1 cellular context compared by ENCODE assay signal in the genomic region with DNA sequence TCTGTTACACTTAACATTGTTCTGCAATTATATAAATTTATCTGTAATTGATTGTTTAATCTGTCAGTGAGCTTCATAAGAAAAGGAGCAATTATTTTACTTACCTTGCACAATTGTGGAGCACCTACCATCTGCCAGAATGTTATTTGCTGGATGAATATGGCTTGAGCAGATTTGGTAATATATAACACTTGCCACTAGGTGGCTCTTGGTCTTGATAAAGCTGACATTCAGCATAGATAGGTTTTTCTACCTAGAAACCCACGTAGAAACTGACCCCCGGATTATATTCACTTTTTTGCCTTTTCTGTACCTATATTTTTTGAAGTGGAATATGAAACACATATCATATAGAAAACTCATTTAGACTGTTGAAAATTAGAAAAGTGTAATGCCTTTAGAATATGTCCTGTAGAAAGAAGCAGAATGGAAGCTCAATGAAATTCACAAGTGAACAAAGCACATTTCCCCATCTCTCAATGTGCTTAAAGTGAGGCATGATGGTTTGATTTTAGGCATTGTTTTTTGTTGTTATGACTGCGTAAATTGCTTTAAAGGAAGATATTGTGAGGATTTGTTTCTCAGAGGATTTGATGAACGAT.
A peak's percentile ranks its signal among the peaks of the same experiment; 100 is the strongest.
TF ChIP-seq lines count a peak whose summit lies in the region.

No MANE protein-coding gene starts in this region.

TF ChIP-seq in K562, 482 proteins besides CTCF, POLR2A, EP300 and RAD21 (continued from another document):
- TF ChIP-seq NFATC3 (IDR thresholded peaks at IDR 0.05) = no peak
- no peak for TF ChIP-seq BRCA1 (IDR thresholded peaks at IDR 0.05)
- TF ChIP-seq BRCA1 (CRISPR knock-in tag; IDR thresholded peaks at IDR 0.05) = no peak
- TF ChIP-seq, protein P1, sequence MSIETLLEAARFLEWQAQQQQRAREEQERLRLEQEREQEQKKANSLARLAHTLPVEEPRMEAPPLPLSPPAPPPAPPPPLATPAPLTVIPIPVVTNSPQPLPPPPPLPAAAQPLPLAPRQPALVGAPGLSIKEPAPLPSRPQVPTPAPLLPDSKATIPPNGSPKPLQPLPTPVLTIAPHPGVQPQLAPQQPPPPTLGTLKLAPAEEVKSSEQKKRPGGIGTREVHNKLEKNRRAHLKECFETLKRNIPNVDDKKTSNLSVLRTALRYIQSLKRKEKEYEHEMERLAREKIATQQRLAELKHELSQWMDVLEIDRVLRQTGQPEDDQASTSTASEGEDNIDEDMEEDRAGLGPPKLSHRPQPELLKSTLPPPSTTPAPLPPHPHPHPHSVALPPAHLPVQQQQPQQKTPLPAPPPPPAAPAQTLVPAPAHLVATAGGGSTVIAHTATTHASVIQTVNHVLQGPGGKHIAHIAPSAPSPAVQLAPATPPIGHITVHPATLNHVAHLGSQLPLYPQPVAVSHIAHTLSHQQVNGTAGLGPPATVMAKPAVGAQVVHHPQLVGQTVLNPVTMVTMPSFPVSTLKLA (conservative IDR thresholded peaks at IDR 0.05) = no peak
- no peak for TF ChIP-seq CBFB (CRISPR knock-in tag; IDR thresholded peaks at IDR 0.05)
- TF ChIP-seq, protein P2, sequence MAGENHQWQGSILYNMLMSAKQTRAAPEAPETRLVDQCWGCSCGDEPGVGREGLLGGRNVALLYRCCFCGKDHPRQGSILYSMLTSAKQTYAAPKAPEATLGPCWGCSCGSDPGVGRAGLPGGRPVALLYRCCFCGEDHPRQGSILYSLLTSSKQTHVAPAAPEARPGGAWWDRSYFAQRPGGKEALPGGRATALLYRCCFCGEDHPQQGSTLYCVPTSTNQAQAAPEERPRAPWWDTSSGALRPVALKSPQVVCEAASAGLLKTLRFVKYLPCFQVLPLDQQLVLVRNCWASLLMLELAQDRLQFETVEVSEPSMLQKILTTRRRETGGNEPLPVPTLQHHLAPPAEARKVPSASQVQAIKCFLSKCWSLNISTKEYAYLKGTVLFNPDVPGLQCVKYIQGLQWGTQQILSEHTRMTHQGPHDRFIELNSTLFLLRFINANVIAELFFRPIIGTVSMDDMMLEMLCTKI (IDR thresholded peaks at IDR 0.05; ENCODE audit: partially characterized antibody) = no peak
- TF ChIP-seq ZNF507 (tag; conservative IDR thresholded peaks at IDR 0.05) = no peak
- TF ChIP-seq, protein P3, sequence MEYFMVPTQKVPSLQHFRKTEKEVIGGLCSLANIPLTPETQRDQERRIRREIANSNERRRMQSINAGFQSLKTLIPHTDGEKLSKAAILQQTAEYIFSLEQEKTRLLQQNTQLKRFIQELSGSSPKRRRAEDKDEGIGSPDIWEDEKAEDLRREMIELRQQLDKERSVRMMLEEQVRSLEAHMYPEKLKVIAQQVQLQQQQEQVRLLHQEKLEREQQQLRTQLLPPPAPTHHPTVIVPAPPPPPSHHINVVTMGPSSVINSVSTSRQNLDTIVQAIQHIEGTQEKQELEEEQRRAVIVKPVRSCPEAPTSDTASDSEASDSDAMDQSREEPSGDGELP (CRISPR knock-in tag; IDR thresholded peaks at IDR 0.05; ENCODE audit: borderline replicate concordance) = no peak
- TF ChIP-seq, protein P4, sequence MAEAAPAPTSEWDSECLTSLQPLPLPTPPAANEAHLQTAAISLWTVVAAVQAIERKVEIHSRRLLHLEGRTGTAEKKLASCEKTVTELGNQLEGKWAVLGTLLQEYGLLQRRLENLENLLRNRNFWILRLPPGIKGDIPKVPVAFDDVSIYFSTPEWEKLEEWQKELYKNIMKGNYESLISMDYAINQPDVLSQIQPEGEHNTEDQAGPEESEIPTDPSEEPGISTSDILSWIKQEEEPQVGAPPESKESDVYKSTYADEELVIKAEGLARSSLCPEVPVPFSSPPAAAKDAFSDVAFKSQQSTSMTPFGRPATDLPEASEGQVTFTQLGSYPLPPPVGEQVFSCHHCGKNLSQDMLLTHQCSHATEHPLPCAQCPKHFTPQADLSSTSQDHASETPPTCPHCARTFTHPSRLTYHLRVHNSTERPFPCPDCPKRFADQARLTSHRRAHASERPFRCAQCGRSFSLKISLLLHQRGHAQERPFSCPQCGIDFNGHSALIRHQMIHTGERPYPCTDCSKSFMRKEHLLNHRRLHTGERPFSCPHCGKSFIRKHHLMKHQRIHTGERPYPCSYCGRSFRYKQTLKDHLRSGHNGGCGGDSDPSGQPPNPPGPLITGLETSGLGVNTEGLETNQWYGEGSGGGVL (CRISPR knock-in tag; IDR thresholded peaks at IDR 0.05) = no peak
- TF ChIP-seq, protein P5, sequence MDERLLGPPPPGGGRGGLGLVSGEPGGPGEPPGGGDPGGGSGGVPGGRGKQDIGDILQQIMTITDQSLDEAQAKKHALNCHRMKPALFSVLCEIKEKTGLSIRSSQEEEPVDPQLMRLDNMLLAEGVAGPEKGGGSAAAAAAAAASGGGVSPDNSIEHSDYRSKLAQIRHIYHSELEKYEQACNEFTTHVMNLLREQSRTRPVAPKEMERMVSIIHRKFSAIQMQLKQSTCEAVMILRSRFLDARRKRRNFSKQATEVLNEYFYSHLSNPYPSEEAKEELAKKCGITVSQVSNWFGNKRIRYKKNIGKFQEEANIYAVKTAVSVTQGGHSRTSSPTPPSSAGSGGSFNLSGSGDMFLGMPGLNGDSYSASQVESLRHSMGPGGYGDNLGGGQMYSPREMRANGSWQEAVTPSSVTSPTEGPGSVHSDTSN (CRISPR knock-in tag; IDR thresholded peaks at IDR 0.05; ENCODE audit: low read depth) = no peak
- TF ChIP-seq, protein P5 (tag; conservative IDR thresholded peaks at IDR 0.05; ENCODE audit: low read depth) = no peak
- no peak for TF ChIP-seq MTA3 (IDR thresholded peaks at IDR 0.05; ENCODE audit: borderline replicate concordance)
- TF ChIP-seq TCF7L2 (IDR thresholded peaks at IDR 0.05; ENCODE audit: low read depth, low read length) = no peak
- TF ChIP-seq XRCC4 (IDR thresholded peaks at IDR 0.05; ENCODE audit: extremely low read depth, insufficient read depth, insufficient read length) = no peak
- TF ChIP-seq, protein P6, sequence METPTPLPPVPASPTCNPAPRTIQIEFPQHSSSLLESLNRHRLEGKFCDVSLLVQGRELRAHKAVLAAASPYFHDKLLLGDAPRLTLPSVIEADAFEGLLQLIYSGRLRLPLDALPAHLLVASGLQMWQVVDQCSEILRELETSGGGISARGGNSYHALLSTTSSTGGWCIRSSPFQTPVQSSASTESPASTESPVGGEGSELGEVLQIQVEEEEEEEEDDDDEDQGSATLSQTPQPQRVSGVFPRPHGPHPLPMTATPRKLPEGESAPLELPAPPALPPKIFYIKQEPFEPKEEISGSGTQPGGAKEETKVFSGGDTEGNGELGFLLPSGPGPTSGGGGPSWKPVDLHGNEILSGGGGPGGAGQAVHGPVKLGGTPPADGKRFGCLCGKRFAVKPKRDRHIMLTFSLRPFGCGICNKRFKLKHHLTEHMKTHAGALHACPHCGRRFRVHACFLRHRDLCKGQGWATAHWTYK (CRISPR knock-in tag; IDR thresholded peaks at IDR 0.05) = no peak
- TF ChIP-seq MAFG (tag; conservative IDR thresholded peaks at IDR 0.05) = peak; percentile 41
- TF ChIP-seq KDM2B (CRISPR knock-in tag; IDR thresholded peaks at IDR 0.05) = no peak
- TF ChIP-seq RFX5 (IDR thresholded peaks at IDR 0.05; ENCODE audit: low read depth, low read length) = peak; percentile 87
- no peak for TF ChIP-seq CREBBP (IDR thresholded peaks at IDR 0.05; ENCODE audit: low read depth, low read length)
TF ChIP-seq in K562: peak in this region for 9.
